In the genomic region with DNA sequence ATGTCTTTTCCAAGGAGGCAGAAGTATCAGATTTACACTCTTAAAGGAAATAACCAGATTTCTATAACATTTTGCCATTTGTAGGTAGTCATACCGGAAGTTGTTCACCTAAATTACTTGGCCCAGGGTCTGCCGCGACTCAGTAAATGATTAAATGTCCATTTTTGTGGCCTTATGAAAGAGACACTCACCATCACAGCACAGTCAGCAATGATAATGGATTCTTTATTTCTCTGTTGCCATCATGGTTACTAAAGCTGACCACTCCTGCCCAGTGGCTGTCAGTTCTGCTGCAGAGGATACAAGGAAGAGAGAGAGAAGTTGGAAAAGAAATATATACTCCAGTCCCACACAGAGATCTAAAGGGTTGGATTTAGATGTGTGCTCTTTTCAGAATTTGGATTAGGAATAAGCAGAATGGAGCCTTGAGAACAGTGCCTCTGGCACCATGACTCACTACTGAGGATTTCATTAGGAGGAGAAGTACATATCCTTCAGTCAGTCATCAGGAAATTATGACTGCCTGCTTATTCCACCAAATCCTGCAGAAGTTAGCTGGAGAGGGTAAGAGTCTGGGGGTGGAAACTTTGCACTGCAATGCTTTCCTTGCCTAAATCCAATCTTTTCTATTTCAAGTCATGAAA, we compare ENCODE assay signal across 15 cellular contexts.
DNase-seq lines count a peak whose midpoint lies in the region; ATAC-seq, FAIRE-seq and TF ChIP-seq lines count a peak whose summit lies in the region.
"Had no signal": no experiment of that assay in that cellular context is flagged by ENCODE, and none has a peak within 500 bp of the region (broad histone marks: within the 10 kb centered on the region; RNA-seq: fewer than 3 reads in every experiment).

No MANE protein-coding gene starts in this region.

- H3K27me3 Mint-ChIP-seq in activated CD4-positive, alpha-beta memory T cell treated with anti-CD3 and anti-CD28 coated beads, Interleukin-2, amount 10 ng/mL, durations not matched to agents 7 days and 5 days = peaks cover 2% of the 10 kb centered on the region
- H3K27me3 Mint-ChIP-seq: B cell, brain had no signal

- H3K4me2 ChIP-seq in keratinocyte (ENCODE audit: control insufficient read depth, extremely low read depth, insufficient read depth, low read depth, low read length) = peak overlapping the region; percentile 18

- no peak for TF ChIP-seq CTCF in AG09309 (IDR thresholded peaks at IDR 0.05; ENCODE audit: control insufficient read depth, insufficient read depth, low read depth, low read length, missing control alignments)
- no peak for TF ChIP-seq CTCF in bronchial epithelial cell (IDR thresholded peaks at IDR 0.05; ENCODE audit: insufficient read depth, low read length, severe bottlenecking)
- TF ChIP-seq CTCF in keratinocyte (optimal IDR thresholded peaks at IDR 0.05 in 1 of 3, IDR thresholded peaks at IDR 0.05 in 1 of 3, conservative IDR thresholded peaks at IDR 0.05 in 1 of 3; ENCODE audit: extremely low read depth in 1 of 3, insufficient read depth in 2 of 3, low read length in 3 of 3) = no peak

- H3K9ac ChIP-seq in keratinocyte (ENCODE audit: control insufficient read depth, extremely low read depth, insufficient read depth, low read length) = no peak overlapping the region

- DNase-seq in AG09309 (ENCODE audit: low read depth) (peak; percentile 41), LHCN-M2 (ENCODE audit: low read depth) (peak; percentile 74), bronchial epithelial cell (ENCODE audit: low read depth) (peak; percentile 90), keratinocyte (ENCODE audit: low read depth, low spot score) (peak; percentile 26), NCI-H446 (lab: John Stamatoyannopoulos, UW) (no peak), anterior cingulate cortex (lab: John Stamatoyannopoulos, UW) (no peak)
- DNase-seq in activated CD4-positive, alpha-beta memory T cell treated with anti-CD3 and anti-CD28 coated beads, Interleukin-2, amount 10 ng/mL, durations not matched to agents 7 days and 5 days = no peak
- DNase-seq: activated T-cell treated with anti-CD3 and anti-CD28 coated beads, Interleukin-2, amount 50 U/mL, for 72 hours; NCI-H1930; stimulated activated CD4-positive, alpha-beta T cell treated with anti-CD3 and anti-CD28 coated beads, Interleukin-4, amount 100 ng/mL, for 1 hour; stimulated activated naive CD4-positive, alpha-beta T cell had no signal

- H3K4me3 ChIP-seq in AG09309 (ENCODE audit: control insufficient read depth, low read depth, low read length) (no peak overlapping the region), bronchial epithelial cell (ENCODE audit: low read depth, low read length) (no peak overlapping the region), keratinocyte (ENCODE audit: control insufficient read depth in 2 of 3, extremely low read depth in 1 of 3, insufficient read depth in 2 of 3, low read depth in 1 of 3, low read length in 3 of 3) (no peak overlapping the region)

- no peaks in the 10 kb centered on the region for H3K36me3 Mint-ChIP-seq in activated CD4-positive, alpha-beta memory T cell treated with anti-CD3 and anti-CD28 coated beads, Interleukin-2, amount 10 ng/mL, durations not matched to agents 7 days and 5 days (ENCODE audit: low read depth)
- H3K36me3 Mint-ChIP-seq: brain had no signal

- POLR2A ChIA-PET in activated CD4-positive, alpha-beta memory T cell treated with anti-CD3 and anti-CD28 coated beads, Interleukin-2, amount 10 ng/mL, durations not matched to agents 7 days and 5 days (lab: Charles Lee) = no interaction called here

- H3K4me1 Mint-ChIP-seq in activated CD4-positive, alpha-beta memory T cell treated with anti-CD3 and anti-CD28 coated beads, Interleukin-2, amount 10 ng/mL, durations not matched to agents 7 days and 5 days = no peaks in the 10 kb centered on the region
- H3K4me1 Mint-ChIP-seq: B cell had no signal

- H3K36me3 ChIP-seq in bronchial epithelial cell (ENCODE audit: control insufficient read depth, insufficient read depth, low read length) = no peaks in the 10 kb centered on the region
- H3K36me3 ChIP-seq in keratinocyte (ENCODE audit: control insufficient read depth in 2 of 2, extremely low read depth in 1 of 2, insufficient read depth in 2 of 2, low read length in 2 of 2) = no peaks in the 10 kb centered on the region

- H3K9me1 ChIP-seq in keratinocyte (ENCODE audit: control insufficient read depth, extremely low read depth, insufficient read depth, low read length) = no peaks in the 10 kb centered on the region

- no peak overlapping the region for H2AFZ ChIP-seq in keratinocyte (ENCODE audit: control insufficient read depth, low read length)

- no peaks in the 10 kb centered on the region for H3K9me3 Mint-ChIP-seq in activated CD4-positive, alpha-beta memory T cell treated with anti-CD3 and anti-CD28 coated beads, Interleukin-2, amount 10 ng/mL, durations not matched to agents 7 days and 5 days

- no peaks in the 10 kb centered on the region for H4K20me1 ChIP-seq in keratinocyte (ENCODE audit: control insufficient read depth, extremely low read depth, insufficient read depth, low read length)

- H3K27ac Mint-ChIP-seq in activated CD4-positive, alpha-beta memory T cell treated with anti-CD3 and anti-CD28 coated beads, Interleukin-2, amount 10 ng/mL, durations not matched to agents 7 days and 5 days = no peak overlapping the region
- H3K27ac Mint-ChIP-seq: activated T-cell treated with anti-CD3 and anti-CD28 coated beads, Interleukin-2, amount 50 U/mL, for 72 hours; B cell had no signal

- FAIRE-seq in bronchial epithelial cell (lab: Jason Lieb, UNC) (no peak), keratinocyte (lab: Jason Lieb, UNC) (peak; percentile 83)
- FAIRE-seq: endometrium had no signal

- H3K4me3 Mint-ChIP-seq in activated CD4-positive, alpha-beta memory T cell treated with anti-CD3 and anti-CD28 coated beads, Interleukin-2, amount 10 ng/mL, durations not matched to agents 7 days and 5 days = no peak overlapping the region
- H3K4me3 Mint-ChIP-seq: activated T-cell treated with anti-CD3 and anti-CD28 coated beads, Interleukin-2, amount 50 U/mL, for 72 hours; B cell; brain had no signal

- H3K79me2 ChIP-seq in keratinocyte (ENCODE audit: control insufficient read depth, insufficient read depth, low read length) = no peaks in the 10 kb centered on the region

- no peaks in the 10 kb centered on the region for H3K9me3 ChIP-seq in keratinocyte (ENCODE audit: control insufficient read depth, low read depth, low read length)

- CTCF ChIA-PET in activated CD4-positive, alpha-beta memory T cell treated with anti-CD3 and anti-CD28 coated beads, Interleukin-2, amount 10 ng/mL, durations not matched to agents 7 days and 5 days (lab: Charles Lee) = no interaction called here

- dilution Hi-C loops in keratinocyte (cut with MboI; ENCODE audit: extremely low pct_ligation_motif_present, low sequenced_read_pairs) = no loop called here

- no peak overlapping the region for H3K27ac ChIP-seq in keratinocyte (ENCODE audit: control insufficient read depth, insufficient read depth, low read length)

- H3K27me3 ChIP-seq in bronchial epithelial cell (ENCODE audit: control insufficient read depth, insufficient read depth, low read length) (no peaks in the 10 kb centered on the region), keratinocyte (ENCODE audit: control insufficient read depth, extremely low read depth, insufficient read depth, low read length) (no peaks in the 10 kb centered on the region)

- peaks cover 11% of the 10 kb centered on the region for H3K4me1 ChIP-seq in keratinocyte (ENCODE audit: control insufficient read depth, extremely low read depth, insufficient read depth, low read length)

- ATAC-seq in HG03520 (IDR thresholded peaks at IDR 0.05; ENCODE audit: unreplicated experiment) = no peak
- ATAC-seq: activated T-cell treated with anti-CD3 and anti-CD28 coated beads, Interleukin-2, amount 50 U/mL, for 72 hours had no signal

Comparison
In these comparisons a context has a peak if more than half of its experiments do, and no peak if none do; other contexts are left out.
1. DNase-seq: peak in AG09309 (single experiment), LHCN-M2 (single experiment), bronchial epithelial cell (single experiment) and keratinocyte (single experiment); none in NCI-H446 (0 of 2), anterior cingulate cortex (0 of 58) and activated CD4-positive, alpha-beta memory T cell treated with anti-CD3 and anti-CD28 coated beads, Interleukin-2, amount 10 ng/mL, durations not matched to agents 7 days and 5 days (single experiment).